Comparison of ENCODE assay signal across 8 cellular contexts in genomic region chr5:134436523-134437339, GRCh38. TPM values are rescaled to one million over a fixed set of nuclear protein-coding genes. Genes with fewer than 3 reads are reported as not detected.
A peak's percentile ranks its signal among the peaks of the same experiment; 100 is the strongest.
DNase-seq lines count a peak whose midpoint lies in the region; ATAC-seq and TF ChIP-seq lines count a peak whose summit lies in the region.

No MANE protein-coding gene starts in this region.

- no peak for TF ChIP-seq CTCF in CD8-positive, alpha-beta T cell (IDR thresholded peaks at IDR 0.05)

- H3K9me3 ChIP-seq in CD8-positive, alpha-beta T cell (ENCODE audit: low read length), result no peaks in the 10 kb centered on the region

- H3K27ac Mint-ChIP-seq in CD8-positive, alpha-beta T cell, result peak overlapping the region; percentile 80

- H3K4me1 ChIP-seq in CD8-positive, alpha-beta T cell (ENCODE audit: insufficient read depth, low read length), result peaks cover 12% of the 10 kb centered on the region

- intact Hi-C loops in CD8-positive, alpha-beta T cell (cut with DNase I, micrococcal nuclease), result loop anchor here in 1 of 2 experiments (1.0 kb wide), 1 partner anchor 25 kb away; the partner anchor contains the start of gene CDKN2AIPNL

- DNase-seq in CD8-positive, alpha-beta T cell, result peak; percentile 12 to 68 (median 52)
- DNase-seq in HS-5 (ENCODE audit: low read depth), result peak; percentile 84
- peak; percentile 28 for DNase-seq in SKM-1 (lab: John Stamatoyannopoulos, UW; ENCODE audit: unreplicated experiment)
- peak; percentile 12 for DNase-seq in amniotic stem cell (lab: John Stamatoyannopoulos, UW)
- peak; percentile 42 for DNase-seq in hepatic stellate cell (ENCODE audit: low spot score)
- peak; percentile 32 for DNase-seq in smooth muscle cell of the brain vasculature (ENCODE audit: low read depth, low spot score)
- no peak for DNase-seq in NCI-H446 treated with DMSO at 0.1 percent for 48 hours (lab: John Stamatoyannopoulos, UW)

- H3K27me3 ChIP-seq in CD8-positive, alpha-beta T cell (ENCODE audit: insufficient read depth, low read length), result no peaks in the 10 kb centered on the region

- POLR2A ChIA-PET in CD8-positive, alpha-beta T cell (lab: Charles Lee), result interaction anchor here (0.5 to 1.6 kb wide), 6 partner anchors 9 to 90 kb away, joined by 3 to 10 read pairs (median 4); no protein-coding TSS in a partner anchor

- no peaks in the 10 kb centered on the region for H3K9me3 Mint-ChIP-seq in CD8-positive, alpha-beta T cell

- H3K27ac ChIP-seq in CD8-positive, alpha-beta T cell (ENCODE audit: low read depth, low read length), result peak overlapping the region; percentile 30

- no peaks in the 10 kb centered on the region for H3K36me3 Mint-ChIP-seq in CD8-positive, alpha-beta T cell

- CTCF ChIA-PET in CD8-positive, alpha-beta T cell (lab: Charles Lee), result interaction anchor here (1.5 kb wide), 1 partner anchor 25 kb away, joined by 6 read pairs; the partner anchor contains the start of gene CDKN2AIPNL

- H3K4me3 Mint-ChIP-seq in CD8-positive, alpha-beta T cell, result peak overlapping the region; percentile 9

- peaks cover 16% of the 10 kb centered on the region for H3K4me1 Mint-ChIP-seq in CD8-positive, alpha-beta T cell (ENCODE audit: low read depth)

- ATAC-seq in CD8-positive, alpha-beta T cell, result peak; percentile 74
- peak; percentile 73 for ATAC-seq in GM21360 (IDR thresholded peaks at IDR 0.05; ENCODE audit: unreplicated experiment)

- H3K36me3 ChIP-seq in CD8-positive, alpha-beta T cell (ENCODE audit: insufficient read depth, low read length), result no peaks in the 10 kb centered on the region

- H3K27me3 Mint-ChIP-seq in CD8-positive, alpha-beta T cell (ENCODE audit: low read depth), result peaks cover 2% of the 10 kb centered on the region

- no peak overlapping the region for H3K4me3 ChIP-seq in CD8-positive, alpha-beta T cell (ENCODE audit: low read depth, low read length)

RNA-seq across cellular contexts. Expression of gene CDKN2AIPNL, which starts 25.1 kb away (rescaled TPM):
- total RNA-seq in CD8-positive, alpha-beta T cell, result 10 to 100 TPM; 14.7 to 15.5 TPM
